ENCODE assay signal across 1 cellular context in the genomic region with DNA sequence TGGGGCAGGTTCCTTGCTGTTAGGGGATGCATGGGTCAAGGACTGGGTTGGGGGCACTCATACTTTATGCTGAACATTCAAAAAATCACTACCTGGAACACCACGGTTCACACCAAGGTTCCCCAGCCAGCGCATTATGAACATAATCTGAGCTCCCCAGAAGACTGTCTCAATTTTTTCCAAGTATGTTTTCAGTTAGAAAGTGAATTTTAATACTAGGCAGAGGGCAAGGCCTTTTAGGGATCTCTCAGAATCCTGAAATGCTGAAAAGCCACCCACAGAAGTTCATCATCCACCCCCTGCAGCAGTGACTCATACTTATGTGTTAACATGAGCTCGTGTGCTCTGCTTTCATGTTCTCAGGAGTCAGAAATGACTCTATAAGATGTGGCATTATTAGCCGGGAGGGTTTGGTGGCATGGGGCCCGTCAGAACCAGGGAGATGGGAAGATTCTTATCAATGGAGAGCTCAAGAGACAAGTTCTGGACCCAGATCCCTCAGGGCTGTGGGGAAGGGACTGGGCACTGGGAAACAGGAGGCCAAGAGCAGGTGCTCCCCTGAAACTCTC.
A peak's percentile ranks its signal among the peaks of the same experiment; 100 is the strongest.
TF ChIP-seq lines count a peak whose summit lies in the region.

No MANE protein-coding gene starts in this region.

TF ChIP-seq in SK-N-SH, 30 proteins besides CTCF, POLR2A, EP300 and RAD21 (continued from another document):
- TF ChIP-seq, protein P1, sequence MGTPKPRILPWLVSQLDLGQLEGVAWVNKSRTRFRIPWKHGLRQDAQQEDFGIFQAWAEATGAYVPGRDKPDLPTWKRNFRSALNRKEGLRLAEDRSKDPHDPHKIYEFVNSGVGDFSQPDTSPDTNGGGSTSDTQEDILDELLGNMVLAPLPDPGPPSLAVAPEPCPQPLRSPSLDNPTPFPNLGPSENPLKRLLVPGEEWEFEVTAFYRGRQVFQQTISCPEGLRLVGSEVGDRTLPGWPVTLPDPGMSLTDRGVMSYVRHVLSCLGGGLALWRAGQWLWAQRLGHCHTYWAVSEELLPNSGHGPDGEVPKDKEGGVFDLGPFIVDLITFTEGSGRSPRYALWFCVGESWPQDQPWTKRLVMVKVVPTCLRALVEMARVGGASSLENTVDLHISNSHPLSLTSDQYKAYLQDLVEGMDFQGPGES (IDR thresholded peaks at IDR 0.05; ENCODE audit: low read depth, low read length) = no peak
- TF ChIP-seq, protein P2, sequence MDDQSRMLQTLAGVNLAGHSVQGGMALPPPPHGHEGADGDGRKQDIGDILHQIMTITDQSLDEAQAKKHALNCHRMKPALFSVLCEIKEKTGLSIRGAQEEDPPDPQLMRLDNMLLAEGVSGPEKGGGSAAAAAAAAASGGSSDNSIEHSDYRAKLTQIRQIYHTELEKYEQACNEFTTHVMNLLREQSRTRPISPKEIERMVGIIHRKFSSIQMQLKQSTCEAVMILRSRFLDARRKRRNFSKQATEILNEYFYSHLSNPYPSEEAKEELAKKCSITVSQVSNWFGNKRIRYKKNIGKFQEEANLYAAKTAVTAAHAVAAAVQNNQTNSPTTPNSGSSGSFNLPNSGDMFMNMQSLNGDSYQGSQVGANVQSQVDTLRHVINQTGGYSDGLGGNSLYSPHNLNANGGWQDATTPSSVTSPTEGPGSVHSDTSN (IDR thresholded peaks at IDR 0.05) = 0 out of 2 replicates have a peak, but pooled peaks have one; percentile 9
- TF ChIP-seq RCOR1 (IDR thresholded peaks at IDR 0.05; ENCODE audit: low read length) (no peak), FOSL2 (IDR thresholded peaks at IDR 0.05; ENCODE audit: borderline replicate concordance, low read depth) (peak; percentile 75; the same call in 1 of the 2 replicates), TAF1 (IDR thresholded peaks at IDR 0.05; ENCODE audit: borderline replicate concordance, low read depth, low read length) (no peak), TEAD4 (IDR thresholded peaks at IDR 0.05; ENCODE audit: borderline replicate concordance, insufficient read depth) (no peak), RXRA (IDR thresholded peaks at IDR 0.05; ENCODE audit: borderline replicate concordance, low read depth) (no peak), NFIC (IDR thresholded peaks at IDR 0.05; ENCODE audit: borderline replicate concordance) (no peak; the same call in 1 of the 2 replicates), FOXJ3 (CRISPR knock-in tag; IDR thresholded peaks at IDR 0.05) (no peak), NRF1 (IDR thresholded peaks at IDR 0.05; ENCODE audit: low read depth, low read length) (no peak), EZH2phosphoT487 (IDR thresholded peaks at IDR 0.05; ENCODE audit: borderline replicate concordance, low read depth) (no peak), MXI1 (IDR thresholded peaks at IDR 0.05; ENCODE audit: low read depth, low read length) (no peak), SMC3 (IDR thresholded peaks at IDR 0.05; ENCODE audit: low read depth, low read length) (no peak), GATA2 (CRISPR knock-in tag; IDR thresholded peaks at IDR 0.05) (no peak), SIN3A (IDR thresholded peaks at IDR 0.05; ENCODE audit: borderline replicate concordance, low read depth, low read length) (no peak), JUND (IDR thresholded peaks at IDR 0.05) (peak; percentile 68), GABPA (IDR thresholded peaks at IDR 0.05; ENCODE audit: low read depth) (no peak), ELF1 (IDR thresholded peaks at IDR 0.05) (no peak), FOXM1 (IDR thresholded peaks at IDR 0.05; ENCODE audit: low read depth) (no peak), POLR2AphosphoS5 (IDR thresholded peaks at IDR 0.05; ENCODE audit: low read depth, low read length) (no peak), RFX5 (IDR thresholded peaks at IDR 0.05; ENCODE audit: low read length) (no peak), TCF12 (IDR thresholded peaks at IDR 0.05) (peak; percentile 51), MEF2A (IDR thresholded peaks at IDR 0.05; ENCODE audit: borderline replicate concordance, low read depth) (no peak)
- TF ChIP-seq, protein P3, sequence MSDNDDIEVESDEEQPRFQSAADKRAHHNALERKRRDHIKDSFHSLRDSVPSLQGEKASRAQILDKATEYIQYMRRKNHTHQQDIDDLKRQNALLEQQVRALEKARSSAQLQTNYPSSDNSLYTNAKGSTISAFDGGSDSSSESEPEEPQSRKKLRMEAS (IDR thresholded peaks at IDR 0.05; ENCODE audit: low read depth) = peak; percentile 31; the same call in 1 of the 2 replicates
- TF ChIP-seq, protein P4, sequence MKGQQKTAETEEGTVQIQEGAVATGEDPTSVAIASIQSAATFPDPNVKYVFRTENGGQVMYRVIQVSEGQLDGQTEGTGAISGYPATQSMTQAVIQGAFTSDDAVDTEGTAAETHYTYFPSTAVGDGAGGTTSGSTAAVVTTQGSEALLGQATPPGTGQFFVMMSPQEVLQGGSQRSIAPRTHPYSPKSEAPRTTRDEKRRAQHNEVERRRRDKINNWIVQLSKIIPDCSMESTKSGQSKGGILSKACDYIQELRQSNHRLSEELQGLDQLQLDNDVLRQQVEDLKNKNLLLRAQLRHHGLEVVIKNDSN (IDR thresholded peaks at IDR 0.05; ENCODE audit: borderline replicate concordance, low read depth) = no peak
- TF ChIP-seq, protein P5, sequence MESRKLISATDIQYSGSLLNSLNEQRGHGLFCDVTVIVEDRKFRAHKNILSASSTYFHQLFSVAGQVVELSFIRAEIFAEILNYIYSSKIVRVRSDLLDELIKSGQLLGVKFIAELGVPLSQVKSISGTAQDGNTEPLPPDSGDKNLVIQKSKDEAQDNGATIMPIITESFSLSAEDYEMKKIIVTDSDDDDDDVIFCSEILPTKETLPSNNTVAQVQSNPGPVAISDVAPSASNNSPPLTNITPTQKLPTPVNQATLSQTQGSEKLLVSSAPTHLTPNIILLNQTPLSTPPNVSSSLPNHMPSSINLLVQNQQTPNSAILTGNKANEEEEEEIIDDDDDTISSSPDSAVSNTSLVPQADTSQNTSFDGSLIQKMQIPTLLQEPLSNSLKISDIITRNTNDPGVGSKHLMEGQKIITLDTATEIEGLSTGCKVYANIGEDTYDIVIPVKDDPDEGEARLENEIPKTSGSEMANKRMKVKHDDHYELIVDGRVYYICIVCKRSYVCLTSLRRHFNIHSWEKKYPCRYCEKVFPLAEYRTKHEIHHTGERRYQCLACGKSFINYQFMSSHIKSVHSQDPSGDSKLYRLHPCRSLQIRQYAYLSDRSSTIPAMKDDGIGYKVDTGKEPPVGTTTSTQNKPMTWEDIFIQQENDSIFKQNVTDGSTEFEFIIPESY (IDR thresholded peaks at IDR 0.05; ENCODE audit: borderline replicate concordance, low read depth) = no peak
TF ChIP-seq in SK-N-SH: peak in this region for 5.
